22 cellular contexts compared by ENCODE assay signal in the genomic region with DNA sequence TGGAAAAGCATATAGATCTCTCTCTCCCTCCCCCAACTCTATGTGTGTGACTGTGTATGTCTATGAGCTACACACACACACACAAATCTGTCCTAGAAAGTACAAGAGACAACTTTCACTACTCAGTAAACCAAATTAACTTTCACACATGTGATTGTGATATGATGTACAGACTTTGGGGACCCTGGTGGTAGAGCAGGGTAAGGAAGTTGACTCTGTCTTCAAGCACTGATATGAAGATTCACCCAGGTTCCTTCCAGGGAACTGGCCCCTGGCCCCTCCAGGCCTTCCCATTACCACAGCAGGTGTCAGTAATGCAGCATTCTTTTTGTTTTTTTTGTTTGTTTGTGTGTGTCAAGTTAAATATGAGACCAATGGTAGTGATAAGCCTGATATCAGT.
"Had no signal": no experiment of that assay in that cellular context is flagged by ENCODE, and none has a peak within 500 bp of the region (broad histone marks: within the 10 kb centered on the region; RNA-seq: fewer than 3 reads in every experiment).

No MANE protein-coding gene starts in this region.

- ATAC-seq: gastrocnemius medialis; heart left ventricle; left ventricle myocardium superior; lower lobe of right lung; naive thymus-derived CD8-positive, alpha-beta T cell; pancreas; right lobe of liver; stimulated activated effector memory CD8-positive, alpha-beta T cell treated with anti-CD3 and anti-CD28 coated beads, Interleukin-12 subunit alpha, Interleukin-12 subunit beta, amount 100 ng/mL, for 72 hours had no signal

- H3K27ac Mint-ChIP-seq: dendritic cell treated with granulocyte-macrophage colony-stimulating factor and Interleukin-4, amounts not matched to agents 40 ng/mL and 50 ng/mL, for 4 days; naive thymus-derived CD8-positive, alpha-beta T cell; stimulated activated effector memory CD8-positive, alpha-beta T cell treated with anti-CD3 and anti-CD28 coated beads, Interleukin-12 subunit alpha, Interleukin-12 subunit beta, amount 100 ng/mL, for 72 hours had no signal

- DNase-seq: colonic mucosa; effector CD8-positive, alpha-beta T cell; foreskin fibroblast; gastrocnemius medialis; heart left ventricle; islet precursor cell; left ventricle myocardium superior; lower lobe of right lung; naive thymus-derived CD8-positive, alpha-beta T cell; pancreas; retina; right lobe of liver; stimulated activated CD4-positive, alpha-beta T cell treated with anti-CD3 and anti-CD28 coated beads, Interleukin-12 subunit alpha, Interleukin-12 subunit beta, amount 100 ng/mL, for 4 hours; stimulated activated CD4-positive, alpha-beta T cell treated with anti-CD3 and anti-CD28 coated beads, Interleukin-1b, Interleukin-23, amount 100 ng/mL, for 48 hours; stimulated activated CD4-positive, alpha-beta T cell treated with anti-CD3 and anti-CD28 coated beads, Interleukin-4, amount 100 ng/mL, for 1 hour; stimulated activated naive CD4-positive, alpha-beta T cell treated with Interleukin-2 at 50 U/mL for 16 hours; stomach; thyroid gland had no signal

- H3K4me3 Mint-ChIP-seq: central memory CD8-positive, alpha-beta T cell; dendritic cell treated with granulocyte-macrophage colony-stimulating factor and Interleukin-4, amounts not matched to agents 40 ng/mL and 50 ng/mL, for 4 days; naive thymus-derived CD8-positive, alpha-beta T cell; neural crest cell; stimulated activated effector memory CD8-positive, alpha-beta T cell treated with anti-CD3 and anti-CD28 coated beads, Interleukin-12 subunit alpha, Interleukin-12 subunit beta, amount 100 ng/mL, for 72 hours had no signal

- H3K27me3 Mint-ChIP-seq: dendritic cell treated with granulocyte-macrophage colony-stimulating factor and Interleukin-4, amounts not matched to agents 40 ng/mL and 50 ng/mL, for 4 days had no signal

- H3K36me3 Mint-ChIP-seq: stimulated activated effector memory CD8-positive, alpha-beta T cell treated with anti-CD3 and anti-CD28 coated beads, Interleukin-12 subunit alpha, Interleukin-12 subunit beta, amount 100 ng/mL, for 72 hours had no signal
